In genomic region chr20:49983848-49984408, GRCh38 we compare ENCODE assay signal across 10 cellular contexts. TPM values are rescaled to one million over a fixed set of nuclear protein-coding genes. Genes with fewer than 3 reads are reported as not detected.
DNase-seq lines count a peak whose midpoint lies in the region; FAIRE-seq and TF ChIP-seq lines count a peak whose summit lies in the region.
"Had no signal": no experiment of that assay in that cellular context is flagged by ENCODE, and none has a peak within 500 bp of the region (broad histone marks: within the 10 kb centered on the region; RNA-seq: fewer than 3 reads in every experiment).

No MANE protein-coding gene starts in this region.

- DNase-seq in MCF 10A (ENCODE audit: unreplicated experiment) = no peak
- no peak for DNase-seq in mammary epithelial cell
- DNase-seq in dorsolateral prefrontal cortex = no peak
- DNase-seq in mesothelial cell of epicardium (ENCODE audit: low spot score in 2 of 2, unreplicated experiment in 2 of 2) = no peak
- peak; percentile 37 for DNase-seq in urothelium cell line (ENCODE audit: low spot score)
- no peak for DNase-seq in hepatic stellate cell (ENCODE audit: low spot score)
- no peak for DNase-seq in NCI-H524 (lab: John Stamatoyannopoulos, UW)
- DNase-seq in cerebellar nuclear complex (lab: John Stamatoyannopoulos, UW) = no peak
- DNase-seq: activated naive CD4-positive, alpha-beta T cell treated with Interleukin-2 at 50 U/mL for 16 hours; NCI-H774 had no signal

- H3K9ac ChIP-seq in mammary epithelial cell (ENCODE audit: insufficient read depth, low read length) = no peak overlapping the region

- H3K27ac ChIP-seq in mammary epithelial cell (ENCODE audit: insufficient read depth, low read depth, low read length) = no peak overlapping the region
- peak overlapping the region in 32 of 59 donors; percentile 1 to 91 (median 59) for H3K27ac ChIP-seq in dorsolateral prefrontal cortex

- no peaks in the 10 kb centered on the region for H4K20me1 ChIP-seq in mammary epithelial cell (ENCODE audit: insufficient read depth, low read length)

- POLR2A ChIA-PET in MCF 10A (lab: Yijun Ruan, JAX) = interaction anchor here (0.6 kb wide), 1 partner anchor 115 kb away, joined by 3 read pairs; no protein-coding TSS in a partner anchor

- no peaks in the 10 kb centered on the region for H3K36me3 ChIP-seq in mammary epithelial cell (ENCODE audit: insufficient read depth, low read length)

- dilution Hi-C loops in mammary epithelial cell (cut with HindIII; ENCODE audit: low sequenced_read_pairs) = loop anchor here (10.0 kb wide), 1 partner anchor 91 kb away; no protein-coding TSS in a partner anchor

- H3K9me3 ChIP-seq in mammary epithelial cell (replicated peaks; ENCODE audit: insufficient read depth, low read length) = no peaks in the 10 kb centered on the region

- H2AFZ ChIP-seq in mammary epithelial cell (ENCODE audit: low read depth, low read length) = no peak overlapping the region

- H3K79me2 ChIP-seq in mammary epithelial cell (ENCODE audit: insufficient read depth, low read length) = no peaks in the 10 kb centered on the region

- H3K27ac Mint-ChIP-seq in MCF 10A (ENCODE audit: low read depth, unreplicated experiment) (no peak overlapping the region), mesothelial cell of epicardium (peak overlapping the region; percentile 81)

- H3K4me2 ChIP-seq in mammary epithelial cell (ENCODE audit: insufficient read depth, low read depth, low read length) = no peak overlapping the region

- peaks cover 6% of the 10 kb centered on the region for H3K4me1 Mint-ChIP-seq in MCF 10A (ENCODE audit: insufficient read depth, unreplicated experiment)
- H3K4me1 Mint-ChIP-seq in mesothelial cell of epicardium = peaks cover 44% of the 10 kb centered on the region

- H3K4me1 ChIP-seq in mammary epithelial cell (ENCODE audit: insufficient read depth, low read length) = peaks cover 13% of the 10 kb centered on the region

- H3K36me3 Mint-ChIP-seq in MCF 10A (ENCODE audit: insufficient read depth, unreplicated experiment) = no peaks in the 10 kb centered on the region
- H3K36me3 Mint-ChIP-seq in mesothelial cell of epicardium = no peaks in the 10 kb centered on the region

- H3K27me3 Mint-ChIP-seq in MCF 10A (ENCODE audit: insufficient read depth, unreplicated experiment) (peaks cover 19% of the 10 kb centered on the region), mesothelial cell of epicardium (ENCODE audit: low read depth) (peaks cover 40% of the 10 kb centered on the region)

- no peak for FAIRE-seq in urothelium cell line (lab: Jason Lieb, UNC)

- intact Hi-C loops in MCF 10A (cut with micrococcal nuclease) (loop anchor here (2.0 kb wide), 1 partner anchor 51 kb away; no protein-coding TSS in a partner anchor), mammary epithelial cell (cut with micrococcal nuclease) (loop anchor here (10.0 kb wide), 1 partner anchor 481 kb away; no protein-coding TSS in a partner anchor), dorsolateral prefrontal cortex (cut with DNase I) (loop anchor here (5.0 to 10.0 kb wide), 3 partner anchors 43 to 188 kb away; no protein-coding TSS in a partner anchor)

- 93% methylated on average over 14 of the region's 18 CpGs for WGBS in mammary epithelial cell (ENCODE audit: low coverage, missing lambda C conversion rate)

- in situ Hi-C loops in mammary epithelial cell (cut with MboI; ENCODE audit: low sequenced_read_pairs in 2 of 2) = loop anchor here in 1 of 2 donors (5.0 kb wide), 1 partner anchor 88 kb away; no protein-coding TSS in a partner anchor

- no peak overlapping the region for H3K4me3 ChIP-seq in mammary epithelial cell (replicated peaks in 1 of 3; ENCODE audit: insufficient read depth in 1 of 3, low read depth in 2 of 3, low read length in 3 of 3)
- peak overlapping the region in 54 of 59 donors; percentile 45 to 83 (median 69) for H3K4me3 ChIP-seq in dorsolateral prefrontal cortex

- CTCF ChIA-PET in MCF 10A (lab: Yijun Ruan, JAX) = interaction anchor here (0.5 to 9.4 kb wide), 9 partner anchors 12 to 1259 kb away, joined by 3 to 78 read pairs (median 3); partner anchors contain the start of gene PEDS1
- CTCF ChIA-PET in mammary epithelial cell (lab: Charles Lee; ENCODE audit: low non-redundant PET) = no interaction called here

- TF ChIP-seq CTCF in MCF 10A (IDR thresholded peaks at IDR 0.05; ENCODE audit: unreplicated experiment) (no peak), mammary epithelial cell (conservative IDR thresholded peaks at IDR 0.05 in 1 of 2, IDR thresholded peaks at IDR 0.05 in 1 of 2; ENCODE audit: extremely low read depth in 1 of 2, insufficient read depth in 1 of 2, low read depth in 1 of 2, low read length in 2 of 2) (no peak), dorsolateral prefrontal cortex (IDR thresholded peaks at IDR 0.05 in 54 of 56, conservative IDR thresholded peaks at IDR 0.05 in 2 of 56; ENCODE audit: low read depth in 1 of 56, partially characterized antibody in 56 of 56) (no peak), mesothelial cell of epicardium (IDR thresholded peaks at IDR 0.05; ENCODE audit: unreplicated experiment) (no peak)

- H3K4me3 Mint-ChIP-seq in MCF 10A (ENCODE audit: unreplicated experiment) = peak overlapping the region; percentile 55
- peak overlapping the region; percentile 81 for H3K4me3 Mint-ChIP-seq in mesothelial cell of epicardium

- H3K27me3 ChIP-seq in mammary epithelial cell (ENCODE audit: insufficient read depth, low read length) (peaks cover 2% of the 10 kb centered on the region), dorsolateral prefrontal cortex (no peaks in the 10 kb centered on the region)

- H3K9me3 Mint-ChIP-seq in MCF 10A (ENCODE audit: unreplicated experiment) (no peaks in the 10 kb centered on the region), mesothelial cell of epicardium (no peaks in the 10 kb centered on the region)

- BruUV-seq in MCF 10A (replicated peaks; lab: Mats Ljungman, UMichigan) (no TSS peak), mammary epithelial cell (replicated peaks; lab: Mats Ljungman, UMichigan) (no TSS peak)

RNA-seq across cellular contexts. Expression of gene SNAI1, which starts 1.1 kb away (rescaled TPM):
- total RNA-seq in MCF 10A (2022) (0.17 and 0.23 TPM in 2 replicates), mammary epithelial cell (not detected), dorsolateral prefrontal cortex (1 to 10 TPM in 105 of 120 experiments, under 1 TPM in 14, not detected in 1; 0.39 to 6.9 (median 1.8) TPM), mesothelial cell of epicardium (8.5 to 9.7 TPM (median 8.9 TPM) in 3 replicates)
- 0.02 TPM for polyA plus RNA-seq in mammary epithelial cell
- polyA minus RNA-seq in mammary epithelial cell = not detected

RNA-seq across cellular contexts. Expression of gene RNF114, which starts 47.7 kb away (rescaled TPM):
- total RNA-seq in MCF 10A (2022) (40.0 and 48.6 TPM in 2 replicates), mammary epithelial cell (100 to 1,000 TPM in 1 of 2 donors, 10 to 100 TPM in 1; 57.3 to 136 TPM), dorsolateral prefrontal cortex (10 to 100 TPM; 47.5 to 93.9 (median 61.7) TPM), mesothelial cell of epicardium (54.2 to 57.1 TPM (median 54.5 TPM) in 3 replicates)
- polyA plus RNA-seq in mammary epithelial cell = 75.0 TPM
- polyA minus RNA-seq in mammary epithelial cell = 115 TPM

Comparison
In these comparisons a context has a peak if more than half of its experiments do, and no peak if none do; other contexts are left out.
1. H3K4me3 ChIP-seq: peak in dorsolateral prefrontal cortex (54 of 59); none in mammary epithelial cell (0 of 3).